In genomic region chr16:87564524-87564778, GRCh38 we compare ENCODE assay signal across 37 cellular contexts. TPM values are rescaled to one million over a fixed set of nuclear protein-coding genes. Genes with fewer than 3 reads are reported as not detected.
"Had no signal": no experiment of that assay in that cellular context is flagged by ENCODE, and none has a peak within 500 bp of the region (broad histone marks: within the 10 kb centered on the region; RNA-seq: fewer than 3 reads in every experiment).

No MANE protein-coding gene starts in this region.

- H3K27me3 ChIP-seq: ascending aorta, cardiac muscle cell had no signal

- H3K27ac Mint-ChIP-seq: activated CD4-positive, alpha-beta memory T cell treated with anti-CD3 and anti-CD28 coated beads, Interleukin-2, amount 10 ng/mL, durations not matched to agents 7 days and 5 days; activated CD4-positive, alpha-beta T cell treated with anti-CD3 and anti-CD28 coated beads for 36 hours; activated CD4-positive, alpha-beta T cell treated with anti-CD3 and anti-CD28 coated beads, Interleukin-2, amount 10 ng/mL, durations not matched to agents 7 days and 5 days; activated CD8-positive, alpha-beta memory T cell treated with anti-CD3 and anti-CD28 coated beads, Interleukin-2, amount 10 ng/mL, durations not matched to agents 7 days and 5 days; activated CD8-positive, alpha-beta T cell treated with anti-CD3 and anti-CD28 coated beads, Interleukin-2, amount 10 ng/mL, durations not matched to agents 7 days and 5 days; activated naive CD4-positive, alpha-beta T cell treated with anti-CD3 and anti-CD28 coated beads, Interleukin-2, amount 10 ng/mL, durations not matched to agents 7 days and 5 days; activated naive CD4-positive, alpha-beta T cell treated with anti-CD3 and anti-CD28 coated beads, Interleukin-2, amount 50 U/mL, for 24 hours; activated naive CD8-positive, alpha-beta T cell; activated naive CD8-positive, alpha-beta T cell treated with anti-CD3 and anti-CD28 coated beads, Interleukin-2, amount 10 ng/mL, durations not matched to agents 7 days and 5 days; activated T-helper 2 cell treated with anti-CD3 and anti-CD28 coated beads, Interferon-gamma antibody, Interleukin-2, Interleukin-4, amounts not matched to agents 10 μg/mL and 5 μg/mL and 100 μg/mL, durations not matched to agents 14 hours and 24 hours and 36 hours; T-helper 1 cell treated with Interleukin-12 subunit alpha and Interleukin-12 subunit beta and Interleukin-4 antibody, amounts not matched to agents 30 μg/mL and 1 μg/mL, for 36 hours; T-helper 2 cell treated with Interferon-gamma antibody and Interleukin-4, amounts not matched to agents 5 μg/mL and 100 μg/mL, for 36 hours had no signal

- H3K36me3 Mint-ChIP-seq: activated CD8-positive, alpha-beta memory T cell treated with anti-CD3 and anti-CD28 coated beads, Interleukin-2, amount 10 ng/mL, durations not matched to agents 7 days and 5 days; activated naive CD4-positive, alpha-beta T cell treated with anti-CD3 and anti-CD28 coated beads, Interleukin-2, amount 10 ng/mL, durations not matched to agents 7 days and 5 days; activated naive CD4-positive, alpha-beta T cell treated with anti-CD3 and anti-CD28 coated beads, Interleukin-2, amount 50 U/mL, for 24 hours; activated naive CD8-positive, alpha-beta T cell; activated naive CD8-positive, alpha-beta T cell treated with anti-CD3 and anti-CD28 coated beads, Interleukin-2, amount 10 ng/mL, durations not matched to agents 7 days and 5 days; brain had no signal

- DNase-seq: activated CD4-positive, alpha-beta memory T cell treated with anti-CD3 and anti-CD28 coated beads, Interleukin-2, amount 10 ng/mL, durations not matched to agents 7 days and 5 days; activated CD4-positive, alpha-beta T cell treated with anti-CD3 and anti-CD28 coated beads for 1 hour; activated CD4-positive, alpha-beta T cell treated with anti-CD3 and anti-CD28 coated beads for 36 hours; activated CD4-positive, alpha-beta T cell treated with anti-CD3 and anti-CD28 coated beads for 48 hours; activated CD4-positive, alpha-beta T cell treated with anti-CD3 and anti-CD28 coated beads, Interleukin-2, amount 10 ng/mL, durations not matched to agents 7 days and 5 days; activated CD4-positive, alpha-beta T cell treated with anti-CD3 and anti-CD28 coated beads, Interleukin-2, amount 50 U/mL, for 48 hours; activated CD4-positive, CD25-positive, alpha-beta regulatory T cell; activated CD8-positive, alpha-beta memory T cell treated with anti-CD3 and anti-CD28 coated beads for 24 hours; activated CD8-positive, alpha-beta memory T cell treated with anti-CD3 and anti-CD28 coated beads, Interleukin-2, amount 10 ng/mL, durations not matched to agents 7 days and 5 days; activated CD8-positive, alpha-beta memory T cell treated with anti-CD3 and anti-CD28 coated beads, Interleukin-2, amount 50 U/mL, for 48 hours; activated CD8-positive, alpha-beta T cell treated with anti-CD3 and anti-CD28 coated beads, Interleukin-2, amount 10 ng/mL, durations not matched to agents 7 days and 5 days; activated effector memory CD4-positive, alpha-beta T cell treated with Interleukin-2 at 50 U/mL for 16 hours; activated gamma-delta T cell; activated naive CD4-positive, alpha-beta T cell treated with anti-CD3 and anti-CD28 coated beads, Interleukin-2, amount 10 ng/mL, durations not matched to agents 7 days and 5 days; activated naive CD4-positive, alpha-beta T cell treated with Interleukin-2 at 50 U/mL for 16 hours; activated naive CD8-positive, alpha-beta T cell treated with anti-CD3 and anti-CD28 coated beads, Interleukin-2, amount 10 ng/mL, durations not matched to agents 7 days and 5 days; activated naive CD8-positive, alpha-beta T cell treated with anti-CD3 and anti-CD28 coated beads, Interleukin-2, amount 50 U/mL, for 24 hours; activated T-cell treated with anti-CD3 and anti-CD28 coated beads, Interleukin-2, amount 50 U/mL, for 24 hours; activated T-cell treated with anti-CD3 and anti-CD28 coated beads, Interleukin-2, amount 50 U/mL, for 48 hours; amygdala; anterior cingulate cortex; cerebellar nuclear complex; T-helper 1 cell; T-helper 2 cell; T-helper 9 cell had no signal

- H3K27ac ChIP-seq: ascending aorta, cardiac muscle cell, VCaP had no signal

- H3K27me3 Mint-ChIP-seq: activated CD4-positive, alpha-beta T cell treated with anti-CD3 and anti-CD28 coated beads, Interleukin-2, amount 10 ng/mL, durations not matched to agents 7 days and 5 days; activated naive CD4-positive, alpha-beta T cell treated with anti-CD3 and anti-CD28 coated beads, Interleukin-2, amount 50 U/mL, for 24 hours; activated naive CD8-positive, alpha-beta T cell; activated naive CD8-positive, alpha-beta T cell treated with anti-CD3 and anti-CD28 coated beads, Interleukin-2, amount 10 ng/mL, durations not matched to agents 7 days and 5 days had no signal

- ATAC-seq: activated CD4-positive, alpha-beta T cell treated with anti-CD3 and anti-CD28 coated beads for 36 hours; activated CD4-positive, CD25-positive, alpha-beta regulatory T cell treated with anti-CD3 and anti-CD28 coated beads, Interleukin-2, amount 50 U/mL, for 24 hours; activated CD8-positive, alpha-beta memory T cell treated with anti-CD3 and anti-CD28 coated beads, Interleukin-2, amount 10 ng/mL, durations not matched to agents 7 days and 5 days; activated CD8-positive, alpha-beta T cell treated with anti-CD3 and anti-CD28 coated beads, Interleukin-2, amount 10 ng/mL, durations not matched to agents 7 days and 5 days; activated naive CD8-positive, alpha-beta T cell treated with anti-CD3 and anti-CD28 coated beads, Interleukin-2, amount 50 U/mL, for 24 hours had no signal

- H3K4me3 ChIP-seq: ascending aorta, cardiac muscle cell had no signal

- H3K9me3 ChIP-seq: ascending aorta had no signal

- H3K9me3 Mint-ChIP-seq: activated naive CD4-positive, alpha-beta T cell treated with anti-CD3 and anti-CD28 coated beads, Interleukin-2, amount 50 U/mL, for 24 hours had no signal

- H3K4me3 Mint-ChIP-seq: activated CD4-positive, alpha-beta memory T cell treated with anti-CD3 and anti-CD28 coated beads, Interleukin-2, amount 10 ng/mL, durations not matched to agents 7 days and 5 days; activated CD4-positive, alpha-beta T cell treated with anti-CD3 and anti-CD28 coated beads for 36 hours; activated CD4-positive, alpha-beta T cell treated with anti-CD3 and anti-CD28 coated beads, Interleukin-2, amount 10 ng/mL, durations not matched to agents 7 days and 5 days; activated CD8-positive, alpha-beta memory T cell treated with anti-CD3 and anti-CD28 coated beads, Interleukin-2, amount 10 ng/mL, durations not matched to agents 7 days and 5 days; activated CD8-positive, alpha-beta T cell treated with anti-CD3 and anti-CD28 coated beads, Interleukin-2, amount 10 ng/mL, durations not matched to agents 7 days and 5 days; activated naive CD4-positive, alpha-beta T cell treated with anti-CD3 and anti-CD28 coated beads, Interleukin-2, amount 10 ng/mL, durations not matched to agents 7 days and 5 days; activated naive CD4-positive, alpha-beta T cell treated with anti-CD3 and anti-CD28 coated beads, Interleukin-2, amount 50 U/mL, for 24 hours; activated naive CD8-positive, alpha-beta T cell; activated naive CD8-positive, alpha-beta T cell treated with anti-CD3 and anti-CD28 coated beads, Interleukin-2, amount 10 ng/mL, durations not matched to agents 7 days and 5 days; activated naive CD8-positive, alpha-beta T cell treated with anti-CD3 and anti-CD28 coated beads, Interleukin-2, amount 50 U/mL, for 24 hours; activated T-cell treated with anti-CD3 and anti-CD28 coated beads, Interleukin-2, amount 50 U/mL, for 24 hours; central memory CD8-positive, alpha-beta T cell; T-helper 1 cell treated with Interleukin-12 subunit alpha and Interleukin-12 subunit beta and Interleukin-4 antibody, amounts not matched to agents 30 μg/mL and 1 μg/mL, for 36 hours; T-helper 2 cell treated with Interferon-gamma antibody and Interleukin-4, amounts not matched to agents 5 μg/mL and 100 μg/mL, for 36 hours had no signal

- H3K36me3 ChIP-seq: ascending aorta, cardiac muscle cell had no signal

- H3K4me1 Mint-ChIP-seq: activated CD4-positive, alpha-beta memory T cell treated with anti-CD3 and anti-CD28 coated beads, Interleukin-2, amount 10 ng/mL, durations not matched to agents 7 days and 5 days; activated CD4-positive, alpha-beta T cell treated with anti-CD3 and anti-CD28 coated beads for 36 hours; activated CD8-positive, alpha-beta memory T cell treated with anti-CD3 and anti-CD28 coated beads, Interleukin-2, amount 10 ng/mL, durations not matched to agents 7 days and 5 days; activated naive CD4-positive, alpha-beta T cell treated with anti-CD3 and anti-CD28 coated beads, Interleukin-2, amount 10 ng/mL, durations not matched to agents 7 days and 5 days; activated naive CD4-positive, alpha-beta T cell treated with anti-CD3 and anti-CD28 coated beads, Interleukin-2, amount 50 U/mL, for 24 hours; activated naive CD8-positive, alpha-beta T cell treated with anti-CD3 and anti-CD28 coated beads, Interleukin-2, amount 50 U/mL, for 24 hours had no signal

- H3K4me1 ChIP-seq: ascending aorta had no signal

RNA-seq across cellular contexts. Expression of gene JPH3, which starts 37.9 kb away (rescaled TPM):
- total RNA-seq: activated CD4-positive, alpha-beta memory T cell treated with anti-CD3 and anti-CD28 coated beads, Interleukin-2, amount 10 ng/mL, durations not matched to agents 7 days and 5 days; activated CD4-positive, alpha-beta T cell treated with anti-CD3 and anti-CD28 coated beads, Interleukin-2, amount 10 ng/mL, durations not matched to agents 7 days and 5 days; activated CD8-positive, alpha-beta memory T cell treated with anti-CD3 and anti-CD28 coated beads, Interleukin-2, amount 10 ng/mL, durations not matched to agents 7 days and 5 days; activated CD8-positive, alpha-beta T cell treated with anti-CD3 and anti-CD28 coated beads, Interleukin-2, amount 10 ng/mL, durations not matched to agents 7 days and 5 days; activated naive CD8-positive, alpha-beta T cell treated with anti-CD3 and anti-CD28 coated beads, Interleukin-2, amount 10 ng/mL, durations not matched to agents 7 days and 5 days; ascending aorta; bronchial epithelial cell had no signal
